Comparison of ENCODE assay signal across 9 cellular contexts in the genomic region with DNA sequence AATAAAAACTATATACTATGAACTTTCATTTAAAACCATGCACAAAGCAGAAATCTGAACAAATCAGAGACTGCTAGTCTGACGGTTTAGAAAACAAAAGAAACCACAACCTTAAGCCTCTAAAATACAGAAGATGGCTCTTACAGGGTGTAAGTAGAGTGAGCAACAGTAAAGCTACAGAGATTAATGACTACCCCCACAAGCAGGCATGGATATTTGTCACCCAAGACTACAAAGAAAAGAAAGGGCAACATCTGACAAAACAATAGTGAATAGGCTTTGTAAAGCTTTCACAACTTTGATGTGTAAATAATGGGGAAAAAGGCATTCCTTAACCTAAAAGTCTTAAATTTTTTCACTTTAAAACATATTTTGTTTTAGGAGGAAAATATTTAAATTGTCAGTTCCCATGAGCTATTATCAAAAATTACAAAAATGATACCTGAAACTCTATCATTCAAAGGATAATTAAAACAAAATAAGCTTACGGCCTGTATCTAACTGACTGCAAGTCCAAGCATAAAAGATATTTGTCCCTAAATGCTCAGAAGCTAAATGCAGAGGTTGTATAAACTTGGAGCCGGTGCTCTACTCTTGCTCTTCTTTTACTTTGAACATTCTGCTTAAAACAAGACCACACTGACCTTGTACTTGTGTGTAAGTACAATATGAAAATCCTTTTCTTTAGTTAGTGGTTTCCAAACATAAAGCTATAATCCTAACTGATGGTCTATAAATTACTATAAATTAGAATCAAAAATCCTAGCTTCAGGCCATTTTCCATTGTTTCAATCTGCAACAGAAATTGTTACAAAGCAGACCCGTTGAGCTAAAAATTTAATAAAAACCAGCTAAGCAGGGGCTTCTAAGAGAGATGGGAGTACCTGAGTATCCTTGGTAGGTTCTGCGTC.
DNase-seq lines count a peak whose midpoint lies in the region; ATAC-seq and TF ChIP-seq lines count a peak whose summit lies in the region.
"Had no signal": no experiment of that assay in that cellular context is flagged by ENCODE, and none has a peak within 500 bp of the region (broad histone marks: within the 10 kb centered on the region; RNA-seq: fewer than 3 reads in every experiment).

No MANE protein-coding gene starts in this region.

- ATAC-seq in thoracic aorta (ENCODE audit: insufficient number of reproducible peaks, low FRiP score, low read depth) = no peak
- ATAC-seq in GM18861 (IDR thresholded peaks at IDR 0.05; ENCODE audit: unreplicated experiment) = no peak

- no peak for TF ChIP-seq CTCF in thoracic aorta (IDR thresholded peaks at IDR 0.05)

- H3K27me3 ChIP-seq in layer of hippocampus (ENCODE audit: control insufficient read depth, insufficient read depth, low read length) (no peaks in the 10 kb centered on the region), thoracic aorta (replicated peaks; ENCODE audit: insufficient read depth) (no peaks in the 10 kb centered on the region)

- peak overlapping the region; percentile 88 for H3K27ac ChIP-seq in layer of hippocampus (ENCODE audit: low read depth, low read length)
- no peak overlapping the region for H3K27ac ChIP-seq in thoracic aorta
- H3K27ac ChIP-seq: A549 had no signal

- DNase-seq in NCI-H2107 treated with DMSO at 0.1 percent for 48 hours (lab: John Stamatoyannopoulos, UW; ENCODE audit: unreplicated experiment) = peak; percentile 53
- DNase-seq in NCI-H2107 (lab: John Stamatoyannopoulos, UW) = no peak
- peak; percentile 58 for DNase-seq in astrocyte of the hippocampus (ENCODE audit: low read depth, low spot score)
- DNase-seq in thoracic aorta (ENCODE audit: low spot score) = no peak
- DNase-seq in T-helper 1 cell = no peak
- DNase-seq in stimulated activated CD4-positive, alpha-beta T cell treated with anti-CD3 and anti-CD28 coated beads, Interleukin-4, amount 100 ng/mL, for 4 hours = no peak

- peaks cover 12 to 29% of the 10 kb centered on the region in 2 donors for H3K4me1 ChIP-seq in thoracic aorta (ENCODE audit: control insufficient read depth in 1 of 2, low read depth in 2 of 2)

- no peaks in the 10 kb centered on the region for H3K36me3 ChIP-seq in thoracic aorta

- H3K9me3 ChIP-seq in thoracic aorta = no peaks in the 10 kb centered on the region
- H3K9me3 ChIP-seq: A549 had no signal

- peak overlapping the region; percentile 46 for H3K4me3 ChIP-seq in thoracic aorta
- H3K4me3 ChIP-seq: A549 had no signal

Comparison
In these comparisons a context has a peak if more than half of its experiments do, and no peak if none do; other contexts are left out.
1. DNase-seq: peak in NCI-H2107 treated with DMSO at 0.1 percent for 48 hours (single experiment) and astrocyte of the hippocampus (single experiment); none in NCI-H2107 (single experiment), thoracic aorta (single experiment), T-helper 1 cell (0 of 5) and stimulated activated CD4-positive, alpha-beta T cell treated with anti-CD3 and anti-CD28 coated beads, Interleukin-4, amount 100 ng/mL, for 4 hours (0 of 2).